Comparison of ENCODE assay signal across 14 cellular contexts in the genomic region with DNA sequence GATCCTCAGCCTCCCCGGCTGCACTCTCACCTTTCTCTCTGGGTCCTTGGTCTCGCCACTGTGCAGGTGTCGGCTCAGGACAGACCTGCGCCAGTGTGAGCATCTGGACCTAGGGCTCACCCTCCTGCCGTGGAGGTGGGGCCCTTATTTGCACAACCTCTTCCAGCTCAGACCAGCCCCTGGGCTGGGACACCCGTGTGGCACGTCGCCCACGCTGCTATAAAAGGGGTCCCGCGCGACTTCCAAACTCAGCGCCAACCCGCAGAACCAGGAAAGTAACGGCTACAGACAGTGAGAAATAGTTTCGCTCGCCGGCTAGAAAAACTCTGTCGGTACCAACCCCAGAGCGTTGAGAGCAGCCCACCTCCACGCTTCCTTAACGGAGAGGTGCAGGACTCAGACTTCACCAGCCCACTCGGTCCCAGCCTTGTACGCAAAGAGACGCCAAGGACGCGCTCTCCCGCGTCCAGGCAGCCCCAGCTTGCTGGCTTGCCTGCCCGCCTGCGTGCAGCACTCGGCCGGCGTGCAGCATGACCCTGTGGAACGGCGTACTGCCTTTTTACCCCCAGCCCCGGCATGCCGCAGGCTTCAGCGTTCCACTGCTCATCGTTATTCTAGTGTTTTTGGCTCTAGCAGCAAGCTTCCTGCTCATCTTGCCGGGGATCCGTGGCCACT. TPM values are rescaled to one million over a fixed set of nuclear protein-coding genes. Genes with fewer than 3 reads are reported as not detected.
DNase-seq lines count a peak whose midpoint lies in the region; ATAC-seq, FAIRE-seq and TF ChIP-seq lines count a peak whose summit lies in the region.
"Had no signal": no experiment of that assay in that cellular context is flagged by ENCODE, and none has a peak within 500 bp of the region (broad histone marks: within the 10 kb centered on the region; RNA-seq: fewer than 3 reads in every experiment).

A gene (minus strand): TSS at position 97 of the 675 bp plus-strand sequence. CDS start 761 bp downstream, outside the sequence.
A gene (plus strand): TSS at position 251 of the 675 bp plus-strand sequence. CDS start 280 bp downstream, at position 531.

- no peaks in the 10 kb centered on the region for H3K79me2 ChIP-seq in HepG2 (ENCODE audit: insufficient read depth, low read length)

- POLR2A ChIA-PET in HepG2 (lab: Yijun Ruan, JAX), result no interaction called here

- intact Hi-C loops in heart right ventricle (cut with DNase I) (loop anchor here in 2 of 10 donors (10.0 kb wide), 2 partner anchors 69 to 79 kb away; no protein-coding TSS in a partner anchor), HepG2 (cut with micrococcal nuclease; ENCODE audit: unreplicated experiment) (no loop called here), upper lobe of right lung (cut with DNase I) (no loop called here), ovary (cut with DNase I) (no loop called here)

- TF ChIP-seq EP300 in HepG2 (IDR thresholded peaks at IDR 0.05; ENCODE audit: low read depth in 2 of 2, low read length in 2 of 2) (no peak), HepG2 (CRISPR knock-in tag; IDR thresholded peaks at IDR 0.05; ENCODE audit: borderline replicate concordance) (no peak), ovary (IDR thresholded peaks at IDR 0.05) (no peak)

- no peaks in the 10 kb centered on the region for H4K20me1 ChIP-seq in HepG2 (ENCODE audit: insufficient read depth, low read length)

- peak within 1 kb of the TSS; percentile 27 for H2AFZ ChIP-seq in HepG2 (ENCODE audit: low read length)

- ATAC-seq in heart right ventricle, result no peak
- peak; percentile 29 for ATAC-seq in HepG2
- no peak for ATAC-seq in upper lobe of right lung
- ATAC-seq: left lung had no signal

- no peak within 1 kb of the TSS for H3K27ac ChIP-seq in heart right ventricle
- no peak within 1 kb of the TSS for H3K27ac ChIP-seq in right atrium auricular region
- H3K27ac ChIP-seq in HepG2 (ENCODE audit: extremely low read length, insufficient read depth, low read length), result no peak within 1 kb of the TSS
- H3K27ac ChIP-seq in upper lobe of right lung, result no peak within 1 kb of the TSS
- no peak within 1 kb of the TSS for H3K27ac ChIP-seq in ovary
- H3K27ac ChIP-seq: left lung had no signal

- FAIRE-seq in HepG2 (lab: Jason Lieb, UNC), result no peak
- FAIRE-seq: endothelial cell of umbilical vein had no signal

- H3K36me3 ChIP-seq in heart right ventricle (no peaks in the 10 kb centered on the region), right atrium auricular region (no peaks in the 10 kb centered on the region), HepG2 (replicated peaks in 1 of 2; ENCODE audit: control insufficient read depth in 1 of 2, insufficient read depth in 2 of 2, low read length in 2 of 2) (no peaks in the 10 kb centered on the region), upper lobe of right lung (no peaks in the 10 kb centered on the region), ovary (no peaks in the 10 kb centered on the region)
- H3K36me3 ChIP-seq: left lung had no signal

- peaks cover 39 to 95% (median 85%) of the 10 kb centered on the region in 7 donors for H3K27me3 ChIP-seq in heart right ventricle
- peaks cover 17 to 22% of the 10 kb centered on the region in 2 donors for H3K27me3 ChIP-seq in right atrium auricular region
- H3K27me3 ChIP-seq in HepG2 (ENCODE audit: control insufficient read depth in 1 of 2, insufficient read depth in 2 of 2, low read length in 2 of 2), result peaks cover 13 to 57% of the 10 kb centered on the region in 2 experiments
- H3K27me3 ChIP-seq in upper lobe of right lung, result peaks cover 79% of the 10 kb centered on the region
- no peaks in the 10 kb centered on the region for H3K27me3 ChIP-seq in ovary

- CTCF ChIA-PET in HepG2 (lab: Yijun Ruan, JAX; ENCODE audit: low intra/inter-chr PET ratio, low total read pairs), result no interaction called here

- peak within 1 kb of the TSS; percentile 78 for H3K4me2 ChIP-seq in HepG2 (ENCODE audit: low read depth, low read length)

- TF ChIP-seq CTCF in heart right ventricle (IDR thresholded peaks at IDR 0.05) (no peak), right atrium auricular region (IDR thresholded peaks at IDR 0.05) (no peak), HepG2 (CRISPR knock-in tag; IDR thresholded peaks at IDR 0.05) (no peak), upper lobe of right lung (IDR thresholded peaks at IDR 0.05) (no peak), ovary (IDR thresholded peaks at IDR 0.05) (no peak)

- in situ Hi-C loops in HepG2 (cut with HindIII; ENCODE audit: extremely low pct_ligation_motif_present, low pct_unique_long_range_greater_than_20kb), result no loop called here

- no peak for TF ChIP-seq RAD21 in HepG2 (CRISPR knock-in tag; IDR thresholded peaks at IDR 0.05)

- 2 to 3% methylated on average over 42 of the region's 42 CpGs for WGBS in heart right ventricle, 2 donors
- 7% methylated on average over 20 of the region's 42 CpGs for WGBS in HepG2 (ENCODE audit: low lambda C conversion rate)
- 1 to 3% (median 2%) methylated on average over 42 of the region's 42 CpGs for WGBS in ovary, 3 donors

- TF ChIP-seq POLR2A in HepG2 (IDR thresholded peaks at IDR 0.05; ENCODE audit: insufficient read depth in 1 of 2, low read depth in 2 of 2, low read length in 2 of 2) (no peak), ovary (IDR thresholded peaks at IDR 0.05) (no peak)

- H3K4me1 ChIP-seq in heart right ventricle (peaks cover 8 to 45% (median 22%) of the 10 kb centered on the region in 9 donors), right atrium auricular region (peaks cover 0 to 39% of the 10 kb centered on the region in 2 donors), HepG2 (ENCODE audit: insufficient read depth, low read length) (peaks cover 25% of the 10 kb centered on the region), upper lobe of right lung (peaks cover 28% of the 10 kb centered on the region), ovary (ENCODE audit: insufficient read depth) (peaks cover 2% of the 10 kb centered on the region)

- H3K9ac ChIP-seq in HepG2 (ENCODE audit: insufficient read depth, low read depth, low read length), result no peak within 1 kb of the TSS

- no TSS peak for BruUV-seq in HepG2 (replicated peaks; lab: Mats Ljungman, UMichigan)

- H3K4me3 ChIP-seq in heart right ventricle (peak within 1 kb of the TSS in 6 of 10 donors; percentile 3 to 30 (median 10)), right atrium auricular region (peak within 1 kb of the TSS in 1 of 2 donors; percentile 26), HepG2 (replicated peaks in 1 of 3; ENCODE audit: insufficient read depth in 1 of 3, low read depth in 2 of 3, low read length in 3 of 3) (peak within 1 kb of the TSS; percentile 4 to 61 (median 27); a peak in 3 of 6 replicates), upper lobe of right lung (no peak within 1 kb of the TSS), ovary (no peak within 1 kb of the TSS)
- H3K4me3 ChIP-seq: left lung had no signal

- no peak for DNase-seq in heart right ventricle
- DNase-seq in right atrium auricular region (ENCODE audit: low spot score), result no peak
- DNase-seq in activated T-cell treated with anti-CD3 and anti-CD28 coated beads, Interleukin-2, amount 50 U/mL, for 48 hours, result peak; percentile 25 to 37
- no peak for DNase-seq in HepG2 (ENCODE audit: low spot score)
- DNase-seq in upper lobe of right lung, result peak; percentile 64
- DNase-seq in ovary, result no peak
- no peak for DNase-seq in T-helper 2 cell
- no peak for DNase-seq in stimulated activated CD4-positive, alpha-beta T cell treated with anti-CD3 and anti-CD28 coated beads, Interleukin-15, amount 100 ng/mL, for 24 hours
- DNase-seq: activated effector memory CD4-positive, alpha-beta T cell treated with anti-CD3 and anti-CD28 coated beads, Interleukin-2, amount 50 U/mL, for 16 hours; DMS153; HCEC 1CT had no signal

- H3K9me3 ChIP-seq in heart right ventricle (no peaks in the 10 kb centered on the region), right atrium auricular region (no peaks in the 10 kb centered on the region), HepG2 (ENCODE audit: low read length) (no peaks in the 10 kb centered on the region), upper lobe of right lung (no peaks in the 10 kb centered on the region), ovary (no peaks in the 10 kb centered on the region)
- H3K9me3 ChIP-seq: left lung had no signal

RNA-seq across cellular contexts. Expression of the first gene that starts in this region (rescaled TPM):
- total RNA-seq in heart right ventricle (under 1 TPM in 9 of 10 donors, not detected in 1; 0.05 to 0.49 (median 0.15) TPM), right atrium auricular region (under 1 TPM; 0.08 to 0.11 TPM), HepG2 (2016; rRNA removed; fragmentation: Illumina TruSeq; extraction: Trizol) (not detected in 2 replicates), upper lobe of right lung (3.8 TPM), ovary (1 to 10 TPM in 1 of 7 donors, under 1 TPM in 6; 0.05 to 1.1 (median 0.63) TPM)
- polyA plus RNA-seq in heart right ventricle (under 1 TPM; 0.03 to 0.73 TPM), HepG2 (2011; rRNA removed) (0.08 and 0.27 TPM in 2 replicates), ovary (1 to 10 TPM in 1 of 2 donors, under 1 TPM in 1; 0.30 to 1.6 TPM)
- total RNA-seq in HepG2 (2016; cell fraction: cytosol; rRNA removed; fragmentation: Illumina TruSeq; extraction: Trizol; ENCODE audit: low read depth), result not detected in 2 replicates
- total RNA-seq in HepG2 (2016; cell fraction: insoluble cytoplasmic fraction; rRNA removed; fragmentation: Illumina TruSeq; extraction: Trizol), result not detected in 2 replicates
- not detected in 2 replicates for total RNA-seq in HepG2 (2016; cell fraction: membrane; rRNA removed; fragmentation: Illumina TruSeq; extraction: Trizol)
- total RNA-seq in HepG2 (2016; cell fraction: nucleus; rRNA removed; fragmentation: Illumina TruSeq; extraction: Trizol), result not detected in 2 replicates
- polyA plus RNA-seq in HepG2 (2011; cell fraction: cytosol; rRNA removed), result 0.04 and 0.06 TPM in 2 replicates
- 1.3 and 1.5 TPM in 2 replicates for polyA plus RNA-seq in HepG2 (2011; cell fraction: nucleus; rRNA removed)
- polyA plus RNA-seq in HepG2 (2012), result 0.09 and 0.39 TPM in 2 replicates
- not detected in 2 replicates for polyA plus RNA-seq in HepG2 (2016; cell fraction: cytosol; fragmentation: Illumina TruSeq; extraction: Trizol; ENCODE audit: low read depth)
- polyA plus RNA-seq in HepG2 (2016; cell fraction: insoluble cytoplasmic fraction; fragmentation: Illumina TruSeq; extraction: Trizol; ENCODE audit: low read depth), result not detected in 2 replicates
- not detected in 2 replicates for polyA plus RNA-seq in HepG2 (2016; cell fraction: membrane; fragmentation: Illumina TruSeq; extraction: Trizol; ENCODE audit: low read depth)
- not detected in 2 replicates for polyA plus RNA-seq in HepG2 (2016; cell fraction: nucleus; fragmentation: Illumina TruSeq; extraction: Trizol; ENCODE audit: insufficient read depth, low read depth)
- 0.02 and 0.16 TPM in 2 replicates for polyA minus RNA-seq in HepG2 (2011; rRNA and poly(A)+ RNA removed; ENCODE audit: low replicate concordance)
- polyA minus RNA-seq in HepG2 (2011; cell fraction: cytosol; rRNA and poly(A)+ RNA removed), result 0.09 and 0.30 TPM in 2 replicates
- 0.39 and 0.62 TPM in 2 replicates for polyA minus RNA-seq in HepG2 (2011; cell fraction: nucleus; rRNA and poly(A)+ RNA removed)
- total RNA-seq: endothelial cell of umbilical vein; T-helper 1 cell treated with Interleukin-12 subunit alpha and Interleukin-12 subunit beta and Interleukin-4 antibody, amounts not matched to agents 30 ng/mL and 1 ng/mL, for 36 hours had no signal

RNA-seq across cellular contexts. Expression of the second gene that starts in this region (rescaled TPM):
- total RNA-seq in heart right ventricle, result not detected
- not detected for polyA plus RNA-seq in heart right ventricle
- not detected for total RNA-seq in right atrium auricular region
- not detected in 2 replicates for total RNA-seq in HepG2 (2016; rRNA removed; fragmentation: Illumina TruSeq; extraction: Trizol)
- not detected in 2 replicates for total RNA-seq in HepG2 (2016; cell fraction: cytosol; rRNA removed; fragmentation: Illumina TruSeq; extraction: Trizol; ENCODE audit: low read depth)
- not detected in 2 replicates for total RNA-seq in HepG2 (2016; cell fraction: insoluble cytoplasmic fraction; rRNA removed; fragmentation: Illumina TruSeq; extraction: Trizol)
- not detected in 2 replicates for total RNA-seq in HepG2 (2016; cell fraction: membrane; rRNA removed; fragmentation: Illumina TruSeq; extraction: Trizol)
- not detected in 2 replicates for total RNA-seq in HepG2 (2016; cell fraction: nucleus; rRNA removed; fragmentation: Illumina TruSeq; extraction: Trizol)
- 0.32 and 0.61 TPM in 2 replicates for polyA plus RNA-seq in HepG2 (2011; rRNA removed)
- polyA plus RNA-seq in HepG2 (2011; cell fraction: cytosol; rRNA removed), result 0.27 TPM in 2 replicates
- 0.90 and 1.2 TPM in 2 replicates for polyA plus RNA-seq in HepG2 (2011; cell fraction: nucleus; rRNA removed)
- polyA plus RNA-seq in HepG2 (2012), result 0.12 and 0.71 TPM in 2 replicates
- polyA plus RNA-seq in HepG2 (2016; cell fraction: cytosol; fragmentation: Illumina TruSeq; extraction: Trizol; ENCODE audit: low read depth), result not detected in 2 replicates
- not detected in 2 replicates for polyA plus RNA-seq in HepG2 (2016; cell fraction: insoluble cytoplasmic fraction; fragmentation: Illumina TruSeq; extraction: Trizol; ENCODE audit: low read depth)
- polyA plus RNA-seq in HepG2 (2016; cell fraction: membrane; fragmentation: Illumina TruSeq; extraction: Trizol; ENCODE audit: low read depth), result not detected in 2 replicates
- not detected in 2 replicates for polyA plus RNA-seq in HepG2 (2016; cell fraction: nucleus; fragmentation: Illumina TruSeq; extraction: Trizol; ENCODE audit: insufficient read depth, low read depth)
- 0.32 TPM in 1 of 2 replicates, not detected in the other for polyA minus RNA-seq in HepG2 (2011; rRNA and poly(A)+ RNA removed; ENCODE audit: low replicate concordance)
- not detected in 2 replicates for polyA minus RNA-seq in HepG2 (2011; cell fraction: cytosol; rRNA and poly(A)+ RNA removed)
- polyA minus RNA-seq in HepG2 (2011; cell fraction: nucleus; rRNA and poly(A)+ RNA removed), result 0.37 TPM in 1 of 2 replicates, not detected in the other
- total RNA-seq in upper lobe of right lung, result not detected
- total RNA-seq in ovary, result under 1 TPM in 1 of 7 donors, not detected in 6; 0.18 TPM
- polyA plus RNA-seq in ovary, result under 1 TPM in 1 of 2 donors, not detected in 1; 0.17 TPM
- total RNA-seq: endothelial cell of umbilical vein; left lung; T-helper 1 cell treated with Interleukin-12 subunit alpha and Interleukin-12 subunit beta and Interleukin-4 antibody, amounts not matched to agents 30 ng/mL and 1 ng/mL, for 36 hours had no signal
- polyA plus RNA-seq: endothelial cell of umbilical vein had no signal

Comparison
In these comparisons a context has a peak if more than half of its experiments do, and no peak if none do; other contexts are left out.
1. DNase-seq: peak in activated T-cell treated with anti-CD3 and anti-CD28 coated beads, Interleukin-2, amount 50 U/mL, for 48 hours (2 of 2) and upper lobe of right lung (single experiment); none in heart right ventricle (0 of 2), right atrium auricular region (single experiment), HepG2 (single experiment), ovary (0 of 5), T-helper 2 cell (0 of 5) and stimulated activated CD4-positive, alpha-beta T cell treated with anti-CD3 and anti-CD28 coated beads, Interleukin-15, amount 100 ng/mL, for 24 hours (single experiment).
2. H3K4me3 ChIP-seq: peak in heart right ventricle (6 of 10) and HepG2 (3 of 3); none in upper lobe of right lung (single experiment) and ovary (single experiment).